Comparison of ENCODE assay signal across 8 cellular contexts in genomic region chr1:12196641-12197482, GRCh38. TPM values are rescaled to one million over a fixed set of nuclear protein-coding genes. Genes with fewer than 3 reads are reported as not detected.
DNase-seq lines count a peak whose midpoint lies in the region; ATAC-seq, FAIRE-seq and TF ChIP-seq lines count a peak whose summit lies in the region.

No MANE protein-coding gene starts in this region.

- DNase-seq in ELF-1 (ENCODE audit: low read depth, low spot score) (peak; percentile 78), NB4 (ENCODE audit: low read depth) (peak; percentile 93), K562 (ENCODE audit: extremely low read depth in 1 of 4, low spot score in 3 of 4) (no peak)
- no peak for DNase-seq in NK-92 treated with Interleukin-12 subunit alpha and Interleukin-12 subunit beta, amount 100 ng/mL, for 24 hours (lab: John Stamatoyannopoulos, UW)
- no peak for DNase-seq in stimulated activated CD4-positive, alpha-beta T cell treated with anti-CD3 and anti-CD28 coated beads, Interleukin-15, amount 100 ng/mL, for 24 hours

- no TSS peak for BruUV-seq in K562 (replicated peaks; lab: Mats Ljungman, UMichigan)

- ATAC-seq in K562 (no peak), HG02973 (IDR thresholded peaks at IDR 0.05; ENCODE audit: unreplicated experiment) (no peak), HG03095 (IDR thresholded peaks at IDR 0.05; ENCODE audit: unreplicated experiment) (no peak)

- CTCF ChIA-PET in K562 (lab: Yijun Ruan, JAX; ENCODE audit: low intra/inter-chr PET ratio), result interaction anchor here (0.6 to 1.6 kb wide), 2 partner anchors 72 to 365 kb away, joined by 3 to 5 read pairs; no protein-coding TSS in a partner anchor

- TF ChIP-seq POLR2A in NB4 (IDR thresholded peaks at IDR 0.05; ENCODE audit: extremely low read depth, insufficient read length) (no peak), K562 (conservative IDR thresholded peaks at IDR 0.05) (no peak)

- peaks cover 8% of the 10 kb centered on the region for H3K9me1 ChIP-seq in K562 (ENCODE audit: control insufficient read depth, insufficient read depth, low read length)

- H3K79me2 ChIP-seq in K562 (ENCODE audit: control insufficient read depth, insufficient read depth, low read length), result no peaks in the 10 kb centered on the region

- FAIRE-seq in K562 (lab: Jason Lieb, UNC), result no peak

- 90% methylated on average over 20 of the region's 20 CpGs for WGBS in K562 (ENCODE audit: insufficient coverage, low coverage, missing lambda C conversion rate)

- 0 out of 2 replicates have a peak, but pooled peaks cover 2% of the 10 kb centered on the region for H4K20me1 ChIP-seq in K562 (replicated peaks; ENCODE audit: control insufficient read depth, insufficient read depth, low read length)

- H3K9me3 ChIP-seq in K562 (replicated peaks; ENCODE audit: control insufficient read depth, insufficient read depth, low read depth, low read length), result no peaks in the 10 kb centered on the region
- no peaks in the 10 kb centered on the region for H3K9me3 ChIP-seq in neutrophil

- H3K4me3 ChIP-seq in NB4 (ENCODE audit: low read depth, low read length), result no peak overlapping the region
- no peak overlapping the region for H3K4me3 ChIP-seq in K562
- peak overlapping the region; percentile 26 to 41 for H3K4me3 ChIP-seq in neutrophil (ENCODE audit: low read depth in 1 of 2, low read length in 1 of 2)

- peaks cover 7 to 21% of the 10 kb centered on the region in 2 experiments for H3K4me1 ChIP-seq in K562 (replicated peaks in 1 of 2; ENCODE audit: control insufficient read depth in 2 of 2, insufficient read depth in 2 of 2, low read length in 2 of 2)
- peaks cover 50 to 55% of the 10 kb centered on the region in 2 experiments for H3K4me1 ChIP-seq in neutrophil (ENCODE audit: control insufficient read depth in 1 of 2, insufficient read depth in 1 of 2, low read depth in 1 of 2, low read length in 1 of 2)

- intact Hi-C loops in K562 (cut with micrococcal nuclease), result no loop called here

- H3K36me3 ChIP-seq in K562 (ENCODE audit: control insufficient read depth, insufficient read depth, low read length) (peaks cover 74% of the 10 kb centered on the region), neutrophil (peaks cover 99% of the 10 kb centered on the region)

- H3K27ac ChIP-seq in K562 (ENCODE audit: extremely low read depth, low read depth, low read length) (no peak overlapping the region), neutrophil (peak overlapping the region; percentile 87)

- peak in 1 of 2 experiments; percentile 24; a peak in 1 of 4 replicates for TF ChIP-seq RAD21 in K562 (CRISPR knock-in tag; conservative IDR thresholded peaks at IDR 0.05 in 1 of 2, IDR thresholded peaks at IDR 0.05 in 1 of 2)

- TF ChIP-seq CTCF in NB4 (IDR thresholded peaks at IDR 0.05; ENCODE audit: low read depth, low read length) (peak; percentile 56), K562 (IDR thresholded peaks at IDR 0.05 in 2 of 3, conservative IDR thresholded peaks at IDR 0.05 in 1 of 3; ENCODE audit: insufficient read depth in 2 of 3, low read depth in 1 of 3, low read length in 3 of 3) (peak; percentile 24 to 36 (median 31); a peak in 5 of 6 replicates), neutrophil (IDR thresholded peaks at IDR 0.05) (peak; percentile 92)

- in situ Hi-C loops in K562 (cut with MboI), result no loop called here

- H3K9ac ChIP-seq in K562 (ENCODE audit: insufficient read depth in 1 of 2, low read depth in 2 of 2, low read length in 2 of 2), result no peak overlapping the region

- H3K27me3 ChIP-seq in K562 (ENCODE audit: control insufficient read depth in 2 of 2, insufficient read depth in 2 of 2, low read length in 2 of 2) (no peaks in the 10 kb centered on the region), neutrophil (no peaks in the 10 kb centered on the region)

- H2AFZ ChIP-seq in K562 (ENCODE audit: low read depth, low read length), result no peak overlapping the region

- H3K4me2 ChIP-seq in K562 (ENCODE audit: insufficient read depth, low read length), result no peak overlapping the region

- POLR2A ChIA-PET in K562 (lab: Yijun Ruan, JAX), result no interaction called here

- TF ChIP-seq EP300 in K562 (IDR thresholded peaks at IDR 0.05; ENCODE audit: low read length), result no peak

TF ChIP-seq in K562, 482 proteins besides CTCF, POLR2A, EP300 and RAD21:
- peak; percentile 93 for TF ChIP-seq ZNF384 (IDR thresholded peaks at IDR 0.05; ENCODE audit: low read depth, low read length)
- peak; percentile 94 for TF ChIP-seq ZBTB33 (CRISPR knock-in tag; IDR thresholded peaks at IDR 0.05)
- TF ChIP-seq ELK3 (CRISPR knock-in tag; IDR thresholded peaks at IDR 0.05), result no peak

RNA-seq across cellular contexts. Expression of gene TNFRSF1B, which starts 30.1 kb away (rescaled TPM):
- 26.1 and 74.5 TPM in 2 replicates for total RNA-seq in K562 (2011; cell fraction: chromatin; rRNA removed; ENCODE audit: low replicate concordance)
- 83.4 and 97.6 TPM in 2 replicates for total RNA-seq in K562 (2011; cell fraction: nucleolus; rRNA removed)
- 68.4 and 69.2 TPM in 2 replicates for total RNA-seq in K562 (2011; cell fraction: nucleoplasm; rRNA removed)
- total RNA-seq in K562 (2014; rRNA removed), result 40.8 and 54.1 TPM in 2 replicates
- 17.5 and 22.7 TPM in 2 replicates for total RNA-seq in K562 (2014; rRNA removed; fragmentation: Illumina TruSeq; extraction: Trizol)
- total RNA-seq in K562 (2015; rRNA removed; fragmentation: Illumina TruSeq; extraction: Trizol), result 21.7 and 23.1 TPM in 2 replicates
- 91.3 and 91.6 TPM in 2 replicates for total RNA-seq in K562 (2021)
- 36.0 and 48.1 TPM in 2 replicates for polyA plus RNA-seq in K562 (2011; rRNA removed)
- 54.9 and 115 TPM in 2 replicates for polyA plus RNA-seq in K562 (2011; cell fraction: cytosol; rRNA removed)
- 12.4 and 19.5 TPM in 2 replicates for polyA plus RNA-seq in K562 (2011; cell fraction: nucleus; rRNA removed)
- polyA plus RNA-seq in K562 (2012), result 37.7 and 41.4 TPM in 2 replicates
- 40.9 and 48.0 TPM in 2 replicates for polyA plus RNA-seq in K562 (2014; fragmentation: Illumina TruSeq; extraction: Trizol)
- polyA plus RNA-seq in K562 (2014; fragmentation: Nextera tagmentation; extraction: Ambion mirVana), result 1 to 10 TPM; 8.8 to 9.0 TPM
- 43.7 and 47.2 TPM in 2 replicates for polyA plus RNA-seq in K562 (2014; rRNA removed)
- 19.0 and 26.6 TPM in 2 replicates for polyA minus RNA-seq in K562 (2011; rRNA and poly(A)+ RNA removed)
- 46.3 and 70.4 TPM in 2 replicates for polyA minus RNA-seq in K562 (2011; cell fraction: cytosol; rRNA and poly(A)+ RNA removed)
- 13.3 and 24.2 TPM in 2 replicates for polyA minus RNA-seq in K562 (2011; cell fraction: nucleus; rRNA and poly(A)+ RNA removed)

RNA-seq across cellular contexts. Expression of gene VPS13D, which starts 33.0 kb away (rescaled TPM):
- total RNA-seq in K562 (2011; cell fraction: chromatin; rRNA removed; ENCODE audit: low replicate concordance), result 242 and 510 TPM in 2 replicates
- 134 and 184 TPM in 2 replicates for total RNA-seq in K562 (2011; cell fraction: nucleolus; rRNA removed)
- total RNA-seq in K562 (2011; cell fraction: nucleoplasm; rRNA removed), result 201 and 203 TPM in 2 replicates
- total RNA-seq in K562 (2014; rRNA removed) (31.7 and 34.0 TPM in 2 replicates), K562 (2014; rRNA removed; fragmentation: Illumina TruSeq; extraction: Trizol) (46.5 and 48.1 TPM in 2 replicates), K562 (2015; rRNA removed; fragmentation: Illumina TruSeq; extraction: Trizol) (36.6 and 38.5 TPM in 2 replicates), K562 (2021) (47.2 and 50.0 TPM in 2 replicates)
- polyA plus RNA-seq in K562 (2011; rRNA removed) (50.3 and 51.5 TPM in 2 replicates), K562 (2014; fragmentation: Illumina TruSeq; extraction: Trizol) (41.3 and 46.6 TPM in 2 replicates), K562 (2014; fragmentation: Nextera tagmentation; extraction: Ambion mirVana) (10 to 100 TPM in 1 of 2 experiments, 1 to 10 TPM in 1; 6.1 to 13.9 TPM), K562 (2014; rRNA removed) (37.2 and 41.3 TPM in 2 replicates)
- polyA plus RNA-seq in K562 (2011; cell fraction: cytosol; rRNA removed), result 24.7 and 32.9 TPM in 2 replicates
- 80.4 and 87.5 TPM in 2 replicates for polyA plus RNA-seq in K562 (2011; cell fraction: nucleus; rRNA removed)
- polyA plus RNA-seq in K562 (2012), result 21.3 and 30.8 TPM in 2 replicates
- polyA minus RNA-seq in K562 (2011; rRNA and poly(A)+ RNA removed), result 105 and 124 TPM in 2 replicates
- 40.4 and 42.1 TPM in 2 replicates for polyA minus RNA-seq in K562 (2011; cell fraction: cytosol; rRNA and poly(A)+ RNA removed)
- polyA minus RNA-seq in K562 (2011; cell fraction: nucleus; rRNA and poly(A)+ RNA removed), result 107 and 189 TPM in 2 replicates

Comparison
In these comparisons a context has a peak if more than half of its experiments do, and no peak if none do; other contexts are left out.
1. DNase-seq: peak in ELF-1 (single experiment) and NB4 (single experiment); none in K562 (0 of 4), NK-92 treated with Interleukin-12 subunit alpha and Interleukin-12 subunit beta, amount 100 ng/mL, for 24 hours (single experiment) and stimulated activated CD4-positive, alpha-beta T cell treated with anti-CD3 and anti-CD28 coated beads, Interleukin-15, amount 100 ng/mL, for 24 hours (single experiment).
2. H3K4me3 ChIP-seq: peak in neutrophil (2 of 2); none in NB4 (single experiment) and K562 (single experiment).
3. CTCF ChIP-seq: peak in every context shown above with its lines; median percentile 92 in neutrophil; 56 in NB4; 31 in K562.